1 cellular context compared by ENCODE assay signal in the genomic region with DNA sequence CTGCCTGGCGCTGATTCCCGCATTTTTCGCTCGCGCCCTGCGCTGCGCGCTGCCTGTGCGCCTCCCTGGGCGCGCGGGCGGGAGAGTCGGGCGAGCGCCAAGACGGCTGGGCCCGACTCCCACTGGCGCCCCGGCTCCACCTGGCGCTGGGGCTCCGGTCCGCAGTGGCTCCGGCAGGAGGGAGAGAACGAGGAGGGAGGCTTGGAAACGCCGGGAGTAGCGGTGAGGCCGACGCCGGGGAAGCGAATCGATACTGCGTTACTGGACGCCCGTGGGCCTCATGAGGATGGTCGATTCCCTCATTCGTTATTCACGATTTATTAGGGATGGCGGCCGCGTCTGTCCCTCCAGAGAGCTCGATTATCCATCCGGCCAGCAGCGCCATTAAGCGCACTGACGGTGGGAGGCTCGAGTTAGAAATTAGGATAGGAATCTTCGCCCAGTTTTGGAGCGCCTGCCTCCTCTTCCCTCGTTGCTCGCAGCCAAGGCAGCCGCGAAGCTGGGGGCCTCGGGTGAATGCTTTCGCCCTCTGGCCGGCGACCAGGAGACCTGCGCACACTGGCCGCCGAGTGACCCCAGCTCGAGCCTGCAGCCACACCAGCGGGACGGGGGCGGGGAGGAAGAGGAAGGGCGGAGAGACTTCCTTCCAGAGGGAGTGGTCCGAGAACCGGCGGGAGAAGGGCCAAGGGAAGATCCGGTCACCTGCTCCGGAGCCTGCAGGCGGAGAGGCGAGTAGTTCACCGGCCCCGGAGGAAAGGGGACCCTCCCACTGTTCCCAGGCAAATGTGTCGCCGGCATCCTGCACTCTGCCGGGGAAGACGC.
TF ChIP-seq lines count a peak whose summit lies in the region.

No MANE protein-coding gene starts in this region.

TF ChIP-seq in K562, 482 proteins besides CTCF, POLR2A, EP300 and RAD21 (continued from another document and continues in another):
- TF ChIP-seq, protein P1, sequence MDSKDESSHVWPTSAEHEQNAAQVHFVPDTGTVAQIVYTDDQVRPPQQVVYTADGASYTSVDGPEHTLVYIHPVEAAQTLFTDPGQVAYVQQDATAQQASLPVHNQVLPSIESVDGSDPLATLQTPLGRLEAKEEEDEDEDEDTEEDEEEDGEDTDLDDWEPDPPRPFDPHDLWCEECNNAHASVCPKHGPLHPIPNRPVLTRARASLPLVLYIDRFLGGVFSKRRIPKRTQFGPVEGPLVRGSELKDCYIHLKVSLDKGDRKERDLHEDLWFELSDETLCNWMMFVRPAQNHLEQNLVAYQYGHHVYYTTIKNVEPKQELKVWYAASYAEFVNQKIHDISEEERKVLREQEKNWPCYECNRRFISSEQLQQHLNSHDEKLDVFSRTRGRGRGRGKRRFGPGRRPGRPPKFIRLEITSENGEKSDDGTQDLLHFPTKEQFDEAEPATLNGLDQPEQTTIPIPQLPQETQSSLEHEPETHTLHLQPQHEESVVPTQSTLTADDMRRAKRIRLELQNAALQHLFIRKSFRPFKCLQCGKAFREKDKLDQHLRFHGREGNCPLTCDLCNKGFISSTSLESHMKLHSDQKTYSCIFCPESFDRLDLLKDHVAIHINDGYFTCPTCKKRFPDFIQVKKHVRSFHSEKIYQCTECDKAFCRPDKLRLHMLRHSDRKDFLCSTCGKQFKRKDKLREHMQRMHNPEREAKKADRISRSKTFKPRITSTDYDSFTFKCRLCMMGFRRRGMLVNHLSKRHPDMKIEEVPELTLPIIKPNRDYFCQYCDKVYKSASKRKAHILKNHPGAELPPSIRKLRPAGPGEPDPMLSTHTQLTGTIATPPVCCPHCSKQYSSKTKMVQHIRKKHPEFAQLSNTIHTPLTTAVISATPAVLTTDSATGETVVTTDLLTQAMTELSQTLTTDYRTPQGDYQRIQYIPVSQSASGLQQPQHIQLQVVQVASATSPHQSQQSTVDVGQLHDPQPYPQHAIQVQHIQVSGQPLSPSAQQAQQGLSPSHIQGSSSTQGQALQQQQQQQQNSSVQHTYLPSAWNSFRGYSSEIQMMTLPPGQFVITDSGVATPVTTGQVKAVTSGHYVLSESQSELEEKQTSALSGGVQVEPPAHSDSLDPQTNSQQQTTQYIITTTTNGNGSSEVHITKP (IDR thresholded peaks at IDR 0.05; ENCODE audit: partially characterized antibody), result peak; percentile 28
- peak; percentile 69 for TF ChIP-seq BHLHE40 (IDR thresholded peaks at IDR 0.05; ENCODE audit: low read length)
- TF ChIP-seq SMARCA4 (IDR thresholded peaks at IDR 0.05), result 0 out of 2 replicates have a peak, but pooled peaks have one; percentile 13
- TF ChIP-seq ZNF232 (CRISPR knock-in tag; IDR thresholded peaks at IDR 0.05), result no peak
- TF ChIP-seq TCF7 (IDR thresholded peaks at IDR 0.05; ENCODE audit: borderline replicate concordance), result peak; percentile 45; the same call in 1 of the 2 replicates
- TF ChIP-seq ESRRA (IDR thresholded peaks at IDR 0.05; ENCODE audit: borderline replicate concordance, low read depth), result peak; percentile 37; the same call in 1 of the 2 replicates
- peak; percentile 66; the same call in 1 of the 2 replicates for TF ChIP-seq PML (IDR thresholded peaks at IDR 0.05; ENCODE audit: low read length)
- no peak for TF ChIP-seq TARDBP (IDR thresholded peaks at IDR 0.05)
- TF ChIP-seq, protein P2, sequence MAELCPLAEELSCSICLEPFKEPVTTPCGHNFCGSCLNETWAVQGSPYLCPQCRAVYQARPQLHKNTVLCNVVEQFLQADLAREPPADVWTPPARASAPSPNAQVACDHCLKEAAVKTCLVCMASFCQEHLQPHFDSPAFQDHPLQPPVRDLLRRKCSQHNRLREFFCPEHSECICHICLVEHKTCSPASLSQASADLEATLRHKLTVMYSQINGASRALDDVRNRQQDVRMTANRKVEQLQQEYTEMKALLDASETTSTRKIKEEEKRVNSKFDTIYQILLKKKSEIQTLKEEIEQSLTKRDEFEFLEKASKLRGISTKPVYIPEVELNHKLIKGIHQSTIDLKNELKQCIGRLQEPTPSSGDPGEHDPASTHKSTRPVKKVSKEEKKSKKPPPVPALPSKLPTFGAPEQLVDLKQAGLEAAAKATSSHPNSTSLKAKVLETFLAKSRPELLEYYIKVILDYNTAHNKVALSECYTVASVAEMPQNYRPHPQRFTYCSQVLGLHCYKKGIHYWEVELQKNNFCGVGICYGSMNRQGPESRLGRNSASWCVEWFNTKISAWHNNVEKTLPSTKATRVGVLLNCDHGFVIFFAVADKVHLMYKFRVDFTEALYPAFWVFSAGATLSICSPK (IDR thresholded peaks at IDR 0.05; ENCODE audit: borderline replicate concordance), result no peak
- TF ChIP-seq MBD2 (IDR thresholded peaks at IDR 0.05; ENCODE audit: borderline replicate concordance, low read depth), result peak; percentile 60; the same call in 1 of the 2 replicates
- TF ChIP-seq ERF (CRISPR knock-in tag; IDR thresholded peaks at IDR 0.05), result no peak
- TF ChIP-seq NRF1 (conservative IDR thresholded peaks at IDR 0.05 in 1 of 2, IDR thresholded peaks at IDR 0.05 in 1 of 2), result peak; percentile 89 to 90
- peak; percentile 55 for TF ChIP-seq PCBP1 (IDR thresholded peaks at IDR 0.05; ENCODE audit: low read depth, low read length, poor library complexity, severe bottlenecking)
- TF ChIP-seq SNIP1 (IDR thresholded peaks at IDR 0.05; ENCODE audit: low read depth), result no peak
- peak; percentile 32; the same call in 1 of the 2 replicates for TF ChIP-seq CXXC5 (CRISPR knock-in tag; IDR thresholded peaks at IDR 0.05)
- TF ChIP-seq, protein P3, sequence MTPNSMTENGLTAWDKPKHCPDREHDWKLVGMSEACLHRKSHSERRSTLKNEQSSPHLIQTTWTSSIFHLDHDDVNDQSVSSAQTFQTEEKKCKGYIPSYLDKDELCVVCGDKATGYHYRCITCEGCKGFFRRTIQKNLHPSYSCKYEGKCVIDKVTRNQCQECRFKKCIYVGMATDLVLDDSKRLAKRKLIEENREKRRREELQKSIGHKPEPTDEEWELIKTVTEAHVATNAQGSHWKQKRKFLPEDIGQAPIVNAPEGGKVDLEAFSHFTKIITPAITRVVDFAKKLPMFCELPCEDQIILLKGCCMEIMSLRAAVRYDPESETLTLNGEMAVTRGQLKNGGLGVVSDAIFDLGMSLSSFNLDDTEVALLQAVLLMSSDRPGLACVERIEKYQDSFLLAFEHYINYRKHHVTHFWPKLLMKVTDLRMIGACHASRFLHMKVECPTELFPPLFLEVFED (CRISPR knock-in tag; conservative IDR thresholded peaks at IDR 0.05), result 0 out of 2 replicates have a peak, but pooled peaks have one; percentile 46
- TF ChIP-seq FOXA1 (IDR thresholded peaks at IDR 0.05; ENCODE audit: borderline replicate concordance), result no peak
- TF ChIP-seq MECOM (CRISPR knock-in tag; IDR thresholded peaks at IDR 0.05), result 0 out of 2 replicates have a peak, but pooled peaks have one; percentile 36
- peak; percentile 51 for TF ChIP-seq KDM5B (IDR thresholded peaks at IDR 0.05; ENCODE audit: insufficient replicate concordance, low read depth, low read length)
- no peak for TF ChIP-seq ZNF699 (CRISPR knock-in tag; IDR thresholded peaks at IDR 0.05; ENCODE audit: insufficient replicate concordance)
- TF ChIP-seq, protein P4, sequence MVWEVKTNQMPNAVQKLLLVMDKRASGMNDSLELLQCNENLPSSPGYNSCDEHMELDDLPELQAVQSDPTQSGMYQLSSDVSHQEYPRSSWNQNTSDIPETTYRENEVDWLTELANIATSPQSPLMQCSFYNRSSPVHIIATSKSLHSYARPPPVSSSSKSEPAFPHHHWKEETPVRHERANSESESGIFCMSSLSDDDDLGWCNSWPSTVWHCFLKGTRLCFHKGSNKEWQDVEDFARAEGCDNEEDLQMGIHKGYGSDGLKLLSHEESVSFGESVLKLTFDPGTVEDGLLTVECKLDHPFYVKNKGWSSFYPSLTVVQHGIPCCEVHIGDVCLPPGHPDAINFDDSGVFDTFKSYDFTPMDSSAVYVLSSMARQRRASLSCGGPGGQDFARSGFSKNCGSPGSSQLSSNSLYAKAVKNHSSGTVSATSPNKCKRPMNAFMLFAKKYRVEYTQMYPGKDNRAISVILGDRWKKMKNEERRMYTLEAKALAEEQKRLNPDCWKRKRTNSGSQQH (CRISPR knock-in tag; IDR thresholded peaks at IDR 0.05), result no peak
- TF ChIP-seq, protein P5, sequence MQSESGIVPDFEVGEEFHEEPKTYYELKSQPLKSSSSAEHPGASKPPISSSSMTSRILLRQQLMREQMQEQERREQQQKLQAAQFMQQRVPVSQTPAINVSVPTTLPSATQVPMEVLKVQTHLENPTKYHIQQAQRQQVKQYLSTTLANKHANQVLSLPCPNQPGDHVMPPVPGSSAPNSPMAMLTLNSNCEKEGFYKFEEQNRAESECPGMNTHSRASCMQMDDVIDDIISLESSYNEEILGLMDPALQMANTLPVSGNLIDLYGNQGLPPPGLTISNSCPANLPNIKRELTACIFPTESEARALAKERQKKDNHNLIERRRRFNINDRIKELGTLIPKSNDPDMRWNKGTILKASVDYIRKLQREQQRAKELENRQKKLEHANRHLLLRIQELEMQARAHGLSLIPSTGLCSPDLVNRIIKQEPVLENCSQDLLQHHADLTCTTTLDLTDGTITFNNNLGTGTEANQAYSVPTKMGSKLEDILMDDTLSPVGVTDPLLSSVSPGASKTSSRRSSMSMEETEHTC (IDR thresholded peaks at IDR 0.05), result no peak
- TF ChIP-seq SMAD4 (CRISPR knock-in tag; conservative IDR thresholded peaks at IDR 0.05), result peak; percentile 79
- peak; percentile 64; the same call in 1 of the 2 replicates for TF ChIP-seq LCOR (CRISPR knock-in tag; IDR thresholded peaks at IDR 0.05)
- TF ChIP-seq SRSF9 (IDR thresholded peaks at IDR 0.05; ENCODE audit: borderline replicate concordance, low read depth, low read length), result no peak
- TF ChIP-seq EGR1 (conservative IDR thresholded peaks at IDR 0.05), result peak; percentile 91
- TF ChIP-seq POLR2H (tag; IDR thresholded peaks at IDR 0.05; ENCODE audit: low read depth), result peak; percentile 93
- no peak for TF ChIP-seq PTRF (tag; IDR thresholded peaks at IDR 0.05)
- peak in 1 of 2 experiments; percentile 36; a peak in 1 of 4 replicates for TF ChIP-seq RCOR1 (IDR thresholded peaks at IDR 0.05; ENCODE audit: borderline replicate concordance in 1 of 2, low read depth in 2 of 2, low read length in 2 of 2)
- peak; percentile 3 for TF ChIP-seq RBBP5 (IDR thresholded peaks at IDR 0.05; ENCODE audit: borderline replicate concordance, insufficient read depth, low read length, poor library complexity, severe bottlenecking)
- no peak for TF ChIP-seq ZNF311 (CRISPR knock-in tag; IDR thresholded peaks at IDR 0.05)
- TF ChIP-seq, protein P6, sequence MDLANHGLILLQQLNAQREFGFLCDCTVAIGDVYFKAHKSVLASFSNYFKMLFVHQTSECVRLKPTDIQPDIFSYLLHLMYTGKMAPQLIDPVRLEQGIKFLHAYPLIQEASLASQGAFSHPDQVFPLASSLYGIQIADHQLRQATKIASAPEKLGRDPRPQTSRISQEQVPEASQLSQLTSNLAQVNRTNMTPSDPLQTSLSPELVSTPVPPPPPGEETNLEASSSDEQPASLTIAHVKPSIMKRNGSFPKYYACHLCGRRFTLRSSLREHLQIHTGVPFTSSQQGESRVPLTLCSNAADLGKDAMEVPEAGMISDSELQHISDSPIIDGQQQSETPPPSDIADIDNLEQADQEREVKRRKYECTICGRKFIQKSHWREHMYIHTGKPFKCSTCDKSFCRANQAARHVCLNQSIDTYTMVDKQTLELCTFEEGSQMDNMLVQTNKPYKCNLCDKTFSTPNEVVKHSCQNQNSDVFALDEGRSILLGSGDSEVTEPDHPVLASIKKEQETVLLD (IDR thresholded peaks at IDR 0.05), result peak; percentile 44; the same call in 1 of the 2 replicates
- peak; percentile 14; the same call in 1 of the 2 replicates for TF ChIP-seq CBFA2T3 (IDR thresholded peaks at IDR 0.05)
- TF ChIP-seq TAF1 (IDR thresholded peaks at IDR 0.05; ENCODE audit: control insufficient read depth, extremely low read depth, insufficient read depth, low read length, severe bottlenecking), result peak; percentile 84
- no peak for TF ChIP-seq ZNF766 (CRISPR knock-in tag; conservative IDR thresholded peaks at IDR 0.05)
- peak; percentile 16 for TF ChIP-seq SAP30 (IDR thresholded peaks at IDR 0.05; ENCODE audit: borderline replicate concordance, insufficient read depth, low read depth, low read length, poor library complexity, severe bottlenecking)
- TF ChIP-seq POLR2AphosphoS2 (IDR thresholded peaks at IDR 0.05; ENCODE audit: low read length), result peak; percentile 22; the same call in 1 of the 2 replicates
- TF ChIP-seq SUPT5H (IDR thresholded peaks at IDR 0.05), result peak; percentile 89
- TF ChIP-seq, protein P7, sequence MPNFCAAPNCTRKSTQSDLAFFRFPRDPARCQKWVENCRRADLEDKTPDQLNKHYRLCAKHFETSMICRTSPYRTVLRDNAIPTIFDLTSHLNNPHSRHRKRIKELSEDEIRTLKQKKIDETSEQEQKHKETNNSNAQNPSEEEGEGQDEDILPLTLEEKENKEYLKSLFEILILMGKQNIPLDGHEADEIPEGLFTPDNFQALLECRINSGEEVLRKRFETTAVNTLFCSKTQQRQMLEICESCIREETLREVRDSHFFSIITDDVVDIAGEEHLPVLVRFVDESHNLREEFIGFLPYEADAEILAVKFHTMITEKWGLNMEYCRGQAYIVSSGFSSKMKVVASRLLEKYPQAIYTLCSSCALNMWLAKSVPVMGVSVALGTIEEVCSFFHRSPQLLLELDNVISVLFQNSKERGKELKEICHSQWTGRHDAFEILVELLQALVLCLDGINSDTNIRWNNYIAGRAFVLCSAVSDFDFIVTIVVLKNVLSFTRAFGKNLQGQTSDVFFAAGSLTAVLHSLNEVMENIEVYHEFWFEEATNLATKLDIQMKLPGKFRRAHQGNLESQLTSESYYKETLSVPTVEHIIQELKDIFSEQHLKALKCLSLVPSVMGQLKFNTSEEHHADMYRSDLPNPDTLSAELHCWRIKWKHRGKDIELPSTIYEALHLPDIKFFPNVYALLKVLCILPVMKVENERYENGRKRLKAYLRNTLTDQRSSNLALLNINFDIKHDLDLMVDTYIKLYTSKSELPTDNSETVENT (CRISPR knock-in tag; IDR thresholded peaks at IDR 0.05), result peak; percentile 80
- TF ChIP-seq, protein P8, sequence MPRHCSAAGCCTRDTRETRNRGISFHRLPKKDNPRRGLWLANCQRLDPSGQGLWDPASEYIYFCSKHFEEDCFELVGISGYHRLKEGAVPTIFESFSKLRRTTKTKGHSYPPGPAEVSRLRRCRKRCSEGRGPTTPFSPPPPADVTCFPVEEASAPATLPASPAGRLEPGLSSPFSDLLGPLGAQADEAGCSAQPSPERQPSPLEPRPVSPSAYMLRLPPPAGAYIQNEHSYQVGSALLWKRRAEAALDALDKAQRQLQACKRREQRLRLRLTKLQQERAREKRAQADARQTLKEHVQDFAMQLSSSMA (CRISPR knock-in tag; IDR thresholded peaks at IDR 0.05), result no peak
- TF ChIP-seq, protein P9, sequence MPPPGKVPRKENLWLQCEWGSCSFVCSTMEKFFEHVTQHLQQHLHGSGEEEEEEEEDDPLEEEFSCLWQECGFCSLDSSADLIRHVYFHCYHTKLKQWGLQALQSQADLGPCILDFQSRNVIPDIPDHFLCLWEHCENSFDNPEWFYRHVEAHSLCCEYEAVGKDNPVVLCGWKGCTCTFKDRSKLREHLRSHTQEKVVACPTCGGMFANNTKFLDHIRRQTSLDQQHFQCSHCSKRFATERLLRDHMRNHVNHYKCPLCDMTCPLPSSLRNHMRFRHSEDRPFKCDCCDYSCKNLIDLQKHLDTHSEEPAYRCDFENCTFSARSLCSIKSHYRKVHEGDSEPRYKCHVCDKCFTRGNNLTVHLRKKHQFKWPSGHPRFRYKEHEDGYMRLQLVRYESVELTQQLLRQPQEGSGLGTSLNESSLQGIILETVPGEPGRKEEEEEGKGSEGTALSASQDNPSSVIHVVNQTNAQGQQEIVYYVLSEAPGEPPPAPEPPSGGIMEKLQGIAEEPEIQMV (tag; conservative IDR thresholded peaks at IDR 0.05; ENCODE audit: low read depth), result no peak
- peak; percentile 39; the same call in 1 of the 2 replicates for TF ChIP-seq ARID1B (IDR thresholded peaks at IDR 0.05)
- TF ChIP-seq PHF21A (IDR thresholded peaks at IDR 0.05; ENCODE audit: borderline replicate concordance, low read depth), result no peak
- TF ChIP-seq ZBTB1 (CRISPR knock-in tag; IDR thresholded peaks at IDR 0.05; ENCODE audit: borderline replicate concordance, low read depth), result peak; percentile 67; the same call in 1 of the 2 replicates
- no peak for TF ChIP-seq ZZZ3 (IDR thresholded peaks at IDR 0.05)
